24 cellular contexts compared by ENCODE assay signal in genomic region chr1:199246716-199247115, GRCh38.
DNase-seq lines count a peak whose midpoint lies in the region; ATAC-seq and TF ChIP-seq lines count a peak whose summit lies in the region.
"Had no signal": no experiment of that assay in that cellular context is flagged by ENCODE, and none has a peak within 500 bp of the region (broad histone marks: within the 10 kb centered on the region; RNA-seq: fewer than 3 reads in every experiment).

No MANE protein-coding gene starts in this region.

- H3K27me3 ChIP-seq in SK-N-SH (ENCODE audit: insufficient read depth) = no peaks in the 10 kb centered on the region
- no peaks in the 10 kb centered on the region for H3K27me3 ChIP-seq in thyroid gland
- H3K27me3 ChIP-seq: BLaER1 treated with 17β-estradiol and CSF1 and Interleukin-3, amounts not matched to agents 10 nM and 100 nM had no signal

- 77% methylated on average over 3 of the region's 3 CpGs for WGBS in SK-N-SH (ENCODE audit: low lambda C conversion rate)
- 96 to 98% methylated on average over 3 of the region's 3 CpGs for WGBS in thyroid gland, 2 donors

- no peaks in the 10 kb centered on the region for H4K20me1 ChIP-seq in SK-N-SH (ENCODE audit: insufficient read depth)
- H4K20me1 ChIP-seq: BLaER1 treated with 17β-estradiol and CSF1 and Interleukin-3, amounts not matched to agents 10 nM and 100 nM had no signal

- DNase-seq in NCI-H1436 (lab: John Stamatoyannopoulos, UW) (peak; percentile 3), NCI-H1436 treated with DMSO at 0.1 percent for 48 hours (lab: John Stamatoyannopoulos, UW) (no peak), SK-N-SH (peak; percentile 8), NCI-H69 (lab: John Stamatoyannopoulos, UW) (peak; percentile 62), thyroid gland (no peak), SKM-1 treated with dmso at 0.1 percent for 144 hours (lab: John Stamatoyannopoulos, UW; ENCODE audit: unreplicated experiment) (no peak)
- DNase-seq: AML-193; Caco-2; Calu3; CD4-positive, alpha-beta T cell; CD8-positive, alpha-beta T cell; DMS 273 treated with DMSO at 0.1 percent for 48 hours; DMS153; DMS53; DMS79; DND-41; EL; GDM1 had no signal

- H3K4me1 ChIP-seq in SK-N-SH (ENCODE audit: control insufficient read depth in 1 of 2, insufficient read depth in 2 of 2, low read depth in 1 of 2, low read length in 1 of 2) = no peaks in the 10 kb centered on the region; a peak in 1 of 4 replicates
- H3K4me1 ChIP-seq in thyroid gland = no peaks in the 10 kb centered on the region
- H3K4me1 ChIP-seq: A549, Caco-2 had no signal

- H3K9me3 ChIP-seq in SK-N-SH = no peaks in the 10 kb centered on the region
- no peaks in the 10 kb centered on the region for H3K9me3 ChIP-seq in thyroid gland
- H3K9me3 ChIP-seq: A549, Caco-2 had no signal

- no peak overlapping the region for H3K9ac ChIP-seq in SK-N-SH
- H3K9ac ChIP-seq: BLaER1 treated with 17β-estradiol and CSF1 and Interleukin-3, amounts not matched to agents 10 nM and 100 nM had no signal

- POLR2A ChIA-PET in SK-N-SH (lab: Yijun Ruan, JAX) = interaction anchor here (0.7 kb wide), 1 partner anchor 474 kb away, joined by 3 read pairs; no protein-coding TSS in a partner anchor

- H3K9me2 ChIP-seq in SK-N-SH = no peaks in the 10 kb centered on the region

- TF ChIP-seq RAD21 in SK-N-SH (IDR thresholded peaks at IDR 0.05; ENCODE audit: low read length) = no peak

- CTCF ChIA-PET in SK-N-SH (lab: Yijun Ruan, JAX) = interaction anchor here (0.6 to 1.5 kb wide), 3 partner anchors 12 to 304 kb away, joined by 3 to 4 read pairs (median 4); no protein-coding TSS in a partner anchor

- no peaks in the 10 kb centered on the region for H3F3A ChIP-seq in SK-N-SH (replicated peaks; ENCODE audit: insufficient read depth)

- no peak for TF ChIP-seq CTCF in SK-N-SH (IDR thresholded peaks at IDR 0.05)
- no peak for TF ChIP-seq CTCF in thyroid gland (IDR thresholded peaks at IDR 0.05)

- intact Hi-C loops in thyroid gland (cut with DNase I) = no loop called here

- no peak overlapping the region for H3K4me2 ChIP-seq in SK-N-SH
- H3K4me2 ChIP-seq: A549; BLaER1 treated with 17β-estradiol and CSF1 and Interleukin-3, amounts not matched to agents 10 nM and 100 nM had no signal

- H3K36me3 ChIP-seq in SK-N-SH (replicated peaks in 1 of 2; ENCODE audit: control insufficient read depth in 1 of 2, insufficient read depth in 2 of 2, low read length in 1 of 2) (no peaks in the 10 kb centered on the region), thyroid gland (no peaks in the 10 kb centered on the region)
- H3K36me3 ChIP-seq: BLaER1 treated with 17β-estradiol and CSF1 and Interleukin-3, amounts not matched to agents 10 nM and 100 nM had no signal

- H2AFZ ChIP-seq in SK-N-SH (ENCODE audit: low read depth) = no peak overlapping the region

- H3K4me3 ChIP-seq in SK-N-SH (ENCODE audit: low read depth in 2 of 2, low read length in 1 of 2) (no peak overlapping the region), thyroid gland (replicated peaks in 1 of 3) (no peak overlapping the region)
- H3K4me3 ChIP-seq: A549; BLaER1 treated with 17β-estradiol and CSF1 and Interleukin-3, amounts not matched to agents 10 nM and 100 nM; GM12878 had no signal

- TF ChIP-seq POLR2A in thyroid gland (IDR thresholded peaks at IDR 0.05) = no peak

- H3K27ac ChIP-seq in SK-N-SH (ENCODE audit: low read depth in 2 of 2, low read length in 1 of 2) = no peak overlapping the region
- H3K27ac ChIP-seq in thyroid gland = no peak overlapping the region
- H3K27ac ChIP-seq: 22Rv1; A549; BLaER1 treated with 17β-estradiol and CSF1 and Interleukin-3, amounts not matched to agents 10 nM and 100 nM; C4-2B had no signal

- no peaks in the 10 kb centered on the region for H3K79me2 ChIP-seq in SK-N-SH (ENCODE audit: insufficient read depth)

- ATAC-seq in SK-N-SH treated with all-trans-retinoic acid at 6 μM for 48 hours = no peak
- ATAC-seq: A549; CD8-positive, alpha-beta T cell; GM12878 had no signal

- TF ChIP-seq EP300 in SK-N-SH (IDR thresholded peaks at IDR 0.05; ENCODE audit: borderline replicate concordance in 1 of 2, low read depth in 1 of 2, low read length in 1 of 2) = peak in 1 of 2 experiments; percentile 81; a peak in 2 of 4 replicates

TF ChIP-seq in SK-N-SH, 30 proteins besides CTCF, POLR2A, EP300 and RAD21:
- no peak for TF ChIP-seq MXI1 (IDR thresholded peaks at IDR 0.05; ENCODE audit: low read depth, low read length)
- TF ChIP-seq GATA2 (CRISPR knock-in tag; IDR thresholded peaks at IDR 0.05) = peak; percentile 79
- TF ChIP-seq RCOR1 (IDR thresholded peaks at IDR 0.05; ENCODE audit: low read length) = peak; percentile 85
- no peak for TF ChIP-seq ELF1 (IDR thresholded peaks at IDR 0.05)
- no peak for TF ChIP-seq MEF2A (IDR thresholded peaks at IDR 0.05; ENCODE audit: borderline replicate concordance, low read depth)
- no peak for TF ChIP-seq REST (IDR thresholded peaks at IDR 0.05; ENCODE audit: low read depth, low read length)

TF ChIP-seq in SK-N-SH treated with all-trans-retinoic acid at 6 μM for 48 hours, 23 proteins besides CTCF, POLR2A, EP300 and RAD21:
- TF ChIP-seq ZFP30 (CRISPR knock-in tag; IDR thresholded peaks at IDR 0.05) = no peak
- TF ChIP-seq ZNF565 (CRISPR knock-in tag; conservative IDR thresholded peaks at IDR 0.05; ENCODE audit: low read depth) = no peak
- TF ChIP-seq PATZ1 (CRISPR knock-in tag; IDR thresholded peaks at IDR 0.05; ENCODE audit: borderline replicate concordance) = no peak
- TF ChIP-seq CREB5 (CRISPR knock-in tag; IDR thresholded peaks at IDR 0.05; ENCODE audit: low read depth) = no peak
- TF ChIP-seq OSR1 (CRISPR knock-in tag; IDR thresholded peaks at IDR 0.05) = no peak
- TF ChIP-seq ZNF70 (CRISPR knock-in tag; IDR thresholded peaks at IDR 0.05) = no peak
- no peak; the same call in 1 of the 2 replicates for TF ChIP-seq TCF4 (CRISPR knock-in tag; IDR thresholded peaks at IDR 0.05; ENCODE audit: borderline replicate concordance)
- TF ChIP-seq CSDC2 (CRISPR knock-in tag; IDR thresholded peaks at IDR 0.05) = no peak
- TF ChIP-seq GLIS3 (CRISPR knock-in tag; IDR thresholded peaks at IDR 0.05) = no peak
- no peak for TF ChIP-seq BACH2 (CRISPR knock-in tag; IDR thresholded peaks at IDR 0.05; ENCODE audit: borderline replicate concordance)
- no peak for TF ChIP-seq ZC3H10 (CRISPR knock-in tag; IDR thresholded peaks at IDR 0.05)
- TF ChIP-seq CSRNP3 (CRISPR knock-in tag; IDR thresholded peaks at IDR 0.05) = no peak
- TF ChIP-seq, protein P1, sequence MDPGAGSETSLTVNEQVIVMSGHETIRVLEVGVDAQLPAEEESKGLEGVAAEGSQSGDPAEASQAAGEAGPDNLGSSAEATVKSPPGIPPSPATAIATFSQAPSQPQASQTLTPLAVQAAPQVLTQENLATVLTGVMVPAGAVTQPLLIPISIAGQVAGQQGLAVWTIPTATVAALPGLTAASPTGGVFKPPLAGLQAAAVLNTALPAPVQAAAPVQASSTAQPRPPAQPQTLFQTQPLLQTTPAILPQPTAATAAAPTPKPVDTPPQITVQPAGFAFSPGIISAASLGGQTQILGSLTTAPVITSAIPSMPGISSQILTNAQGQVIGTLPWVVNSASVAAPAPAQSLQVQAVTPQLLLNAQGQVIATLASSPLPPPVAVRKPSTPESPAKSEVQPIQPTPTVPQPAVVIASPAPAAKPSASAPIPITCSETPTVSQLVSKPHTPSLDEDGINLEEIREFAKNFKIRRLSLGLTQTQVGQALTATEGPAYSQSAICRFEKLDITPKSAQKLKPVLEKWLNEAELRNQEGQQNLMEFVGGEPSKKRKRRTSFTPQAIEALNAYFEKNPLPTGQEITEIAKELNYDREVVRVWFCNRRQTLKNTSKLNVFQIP (CRISPR knock-in tag; IDR thresholded peaks at IDR 0.05; ENCODE audit: borderline replicate concordance, low read depth) = no peak
- TF ChIP-seq ISL1 (CRISPR knock-in tag; IDR thresholded peaks at IDR 0.05) = no peak
TF ChIP-seq in SK-N-SH treated with all-trans-retinoic acid at 6 μM for 48 hours: peak in this region for 0.

Comparison
In these comparisons a context has a peak if more than half of its experiments do, and no peak if none do; other contexts are left out.
1. DNase-seq: peak in NCI-H1436 (single experiment), SK-N-SH (single experiment) and NCI-H69 (single experiment); none in NCI-H1436 treated with DMSO at 0.1 percent for 48 hours (single experiment), thyroid gland (0 of 2) and SKM-1 treated with dmso at 0.1 percent for 144 hours (single experiment).